Comparison of ENCODE assay signal across 10 cellular contexts in the genomic region with DNA sequence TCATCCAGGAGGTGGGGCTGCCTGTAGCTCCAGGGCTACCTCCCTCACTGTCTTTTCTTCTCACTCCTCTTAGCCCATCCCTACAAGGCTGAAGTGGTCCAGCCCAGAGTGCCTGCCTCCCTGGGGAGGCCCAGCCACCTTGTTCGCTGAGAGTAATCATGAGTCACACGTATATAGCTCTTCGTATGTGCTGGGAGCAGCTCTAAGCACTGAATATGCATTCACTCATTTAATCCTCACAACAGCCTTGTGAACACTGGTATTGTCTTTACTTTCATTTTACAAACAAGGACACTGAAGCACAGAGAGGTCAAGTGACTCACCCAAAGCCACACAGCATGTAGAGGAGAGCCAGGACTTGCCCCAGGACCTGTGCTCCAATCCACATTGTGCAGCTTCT. TPM values are rescaled to one million over a fixed set of nuclear protein-coding genes. Genes with fewer than 3 reads are reported as not detected.
DNase-seq lines count a peak whose midpoint lies in the region; ATAC-seq and TF ChIP-seq lines count a peak whose summit lies in the region.
"Had no signal": no experiment of that assay in that cellular context is flagged by ENCODE, and none has a peak within 500 bp of the region (broad histone marks: within the 10 kb centered on the region; RNA-seq: fewer than 3 reads in every experiment).

No MANE protein-coding gene starts in this region.

- peak; percentile 69 for DNase-seq in GM23248
- peak; percentile 78 for DNase-seq in PC-3
- DNase-seq in activated naive CD8-positive, alpha-beta T cell treated with anti-CD3 and anti-CD28 coated beads, Interleukin-2, amount 10 ng/mL, durations not matched to agents 7 days and 5 days = no peak
- DNase-seq in renal cortical epithelial cell (ENCODE audit: low read depth) = peak; percentile 11
- DNase-seq in NOMO-1 (lab: John Stamatoyannopoulos, UW; ENCODE audit: unreplicated experiment in 2 of 2) = no peak
- DNase-seq in cortex of kidney (lab: John Stamatoyannopoulos, UW) = no peak
- DNase-seq: KG1 had no signal

- H3K27ac Mint-ChIP-seq in activated naive CD8-positive, alpha-beta T cell treated with anti-CD3 and anti-CD28 coated beads, Interleukin-2, amount 10 ng/mL, durations not matched to agents 7 days and 5 days = peak overlapping the region; percentile 99

- H3K79me2 ChIP-seq in GM23248 (ENCODE audit: insufficient read depth) (no peaks in the 10 kb centered on the region), PC-3 (ENCODE audit: low read length) (no peaks in the 10 kb centered on the region)

- no peak for TF ChIP-seq CTCF in PC-3 (conservative IDR thresholded peaks at IDR 0.05; ENCODE audit: low read depth, low read length)

- WGBS in GM23248 (ENCODE audit: low coverage in 1 of 2, low lambda C conversion rate in 2 of 2, missing lambda C conversion rate in 2 of 2), 2 experiments = 41 to 49% methylated on average over 3 of the region's 3 CpGs

- ATAC-seq in PC-3 = peak; percentile 90
- ATAC-seq in activated naive CD8-positive, alpha-beta T cell treated with anti-CD3 and anti-CD28 coated beads, Interleukin-2, amount 10 ng/mL, durations not matched to agents 7 days and 5 days (ENCODE audit: low read depth) = peak; percentile 5
- ATAC-seq in HG02571 (IDR thresholded peaks at IDR 0.05; ENCODE audit: unreplicated experiment) = no peak
- no peak for ATAC-seq in GM21526 (IDR thresholded peaks at IDR 0.05; ENCODE audit: low FRiP score, unreplicated experiment)
- ATAC-seq: sciatic nerve had no signal

- H3K9ac ChIP-seq in GM23248 (no peak overlapping the region), PC-3 (ENCODE audit: low read length) (no peak overlapping the region)

- POLR2A ChIA-PET in PC-3 (lab: Charles Lee; ENCODE audit: unreplicated experiment) = no interaction called here
- POLR2A ChIA-PET in activated naive CD8-positive, alpha-beta T cell treated with anti-CD3 and anti-CD28 coated beads, Interleukin-2, amount 10 ng/mL, durations not matched to agents 7 days and 5 days (lab: Charles Lee) = interaction anchor here (8.7 kb wide), 1 partner anchor 13 kb away, joined by 182 read pairs; the partner anchor contains the start of gene CCDC167

- H4K20me1 ChIP-seq in GM23248 (ENCODE audit: insufficient read depth) (no peaks in the 10 kb centered on the region), PC-3 (ENCODE audit: low read length) (no peaks in the 10 kb centered on the region)

- CTCF ChIA-PET in PC-3 (lab: Charles Lee) = no interaction called here

- H3K4me3 ChIP-seq in GM23248 = no peak overlapping the region
- no peak overlapping the region for H3K4me3 ChIP-seq in PC-3 (ENCODE audit: low read length)

- no peaks in the 10 kb centered on the region for H3K4me1 ChIP-seq in GM23248 (ENCODE audit: insufficient read depth)
- H3K4me1 ChIP-seq in PC-3 (ENCODE audit: insufficient read depth, low read length) = peaks cover 23% of the 10 kb centered on the region

- H3K4me1 Mint-ChIP-seq in activated naive CD8-positive, alpha-beta T cell treated with anti-CD3 and anti-CD28 coated beads, Interleukin-2, amount 10 ng/mL, durations not matched to agents 7 days and 5 days = peaks cover 52% of the 10 kb centered on the region

- peak overlapping the region; percentile 86 for H3K4me3 Mint-ChIP-seq in activated naive CD8-positive, alpha-beta T cell treated with anti-CD3 and anti-CD28 coated beads, Interleukin-2, amount 10 ng/mL, durations not matched to agents 7 days and 5 days

- in situ Hi-C loops in GM23248 (cut with MboI) = no loop called here

- H3K9me2 ChIP-seq in GM23248 (ENCODE audit: insufficient read depth) (no peaks in the 10 kb centered on the region), PC-3 (replicated peaks; ENCODE audit: low read length) (no peaks in the 10 kb centered on the region)

- H2AFZ ChIP-seq in GM23248 (no peak overlapping the region), PC-3 (ENCODE audit: low read length) (no peak overlapping the region)

- H3K9me3 Mint-ChIP-seq in activated naive CD8-positive, alpha-beta T cell treated with anti-CD3 and anti-CD28 coated beads, Interleukin-2, amount 10 ng/mL, durations not matched to agents 7 days and 5 days = no peaks in the 10 kb centered on the region

- intact Hi-C loops in PC-3 (cut with micrococcal nuclease) = no loop called here

- H3K27me3 Mint-ChIP-seq in activated naive CD8-positive, alpha-beta T cell treated with anti-CD3 and anti-CD28 coated beads, Interleukin-2, amount 10 ng/mL, durations not matched to agents 7 days and 5 days = no peaks in the 10 kb centered on the region

- no peak overlapping the region for H3K4me2 ChIP-seq in GM23248 (ENCODE audit: unreplicated experiment)
- peak overlapping the region; percentile 54 for H3K4me2 ChIP-seq in PC-3 (ENCODE audit: low read length)

- no peaks in the 10 kb centered on the region for H3K9me3 ChIP-seq in GM23248 (ENCODE audit: low read depth)
- no peaks in the 10 kb centered on the region for H3K9me3 ChIP-seq in PC-3 (ENCODE audit: low read length)

- H3K36me3 ChIP-seq in GM23248 (ENCODE audit: low read depth) = no peaks in the 10 kb centered on the region
- no peaks in the 10 kb centered on the region for H3K36me3 ChIP-seq in PC-3 (ENCODE audit: low read depth, low read length)

- H3K27me3 ChIP-seq in GM23248 (replicated peaks; ENCODE audit: insufficient read depth) (peaks cover 27% of the 10 kb centered on the region), PC-3 (ENCODE audit: low read length) (no peaks in the 10 kb centered on the region)

- no peaks in the 10 kb centered on the region for H3K36me3 Mint-ChIP-seq in activated naive CD8-positive, alpha-beta T cell treated with anti-CD3 and anti-CD28 coated beads, Interleukin-2, amount 10 ng/mL, durations not matched to agents 7 days and 5 days

- no peak overlapping the region for H3K27ac ChIP-seq in GM23248
- no peak overlapping the region for H3K27ac ChIP-seq in PC-3 (ENCODE audit: low read length)

- no TSS peak for BruUV-seq in PC-3 (replicated peaks; lab: Mats Ljungman, UMichigan)

- H3F3A ChIP-seq in GM23248 (ENCODE audit: insufficient read depth) = no peaks in the 10 kb centered on the region
- no peaks in the 10 kb centered on the region for H3F3A ChIP-seq in PC-3 (ENCODE audit: low read length, unreplicated experiment)

RNA-seq across cellular contexts. Expression of gene CCDC167, which starts 14.7 kb away (rescaled TPM):
- total RNA-seq in GM23248 (2014; rRNA removed; shearing (Covaris generic)) = 35.8 and 41.2 TPM in 2 replicates
- 48.1 and 51.0 TPM in 2 replicates for polyA plus RNA-seq in GM23248 (2016; fragmentation: Nextera tagmentation; extraction: Ambion mirVana)
- total RNA-seq in PC-3 (2014; rRNA removed) (54.1 and 56.9 TPM in 2 replicates), renal cortical epithelial cell (21.1 and 46.5 TPM in 2 replicates)
- 10 to 100 TPM; 48.5 to 54.2 TPM for total RNA-seq in activated naive CD8-positive, alpha-beta T cell treated with anti-CD3 and anti-CD28 coated beads, Interleukin-2, amount 10 ng/mL, durations not matched to agents 7 days and 5 days

Comparison
In these comparisons a context has a peak if more than half of its experiments do, and no peak if none do; other contexts are left out.
1. DNase-seq: peak in GM23248 (single experiment), PC-3 (single experiment) and renal cortical epithelial cell (single experiment); none in activated naive CD8-positive, alpha-beta T cell treated with anti-CD3 and anti-CD28 coated beads, Interleukin-2, amount 10 ng/mL, durations not matched to agents 7 days and 5 days (single experiment), NOMO-1 (0 of 2) and cortex of kidney (single experiment).
2. ATAC-seq: peak in PC-3 (single experiment) and activated naive CD8-positive, alpha-beta T cell treated with anti-CD3 and anti-CD28 coated beads, Interleukin-2, amount 10 ng/mL, durations not matched to agents 7 days and 5 days (single experiment); none in HG02571 (single experiment) and GM21526 (single experiment).